10 cellular contexts compared by ENCODE assay signal in genomic region chr11:578276-579035, GRCh38. TPM values are rescaled to one million over a fixed set of nuclear protein-coding genes. Genes with fewer than 3 reads are reported as not detected.
A peak's percentile ranks its signal among the peaks of the same experiment; 100 is the strongest.
DNase-seq lines count a peak whose midpoint lies in the region; ATAC-seq and TF ChIP-seq lines count a peak whose summit lies in the region.
"Had no signal": no experiment of that assay in that cellular context is flagged by ENCODE, and none has a peak within 500 bp of the region (broad histone marks: within the 10 kb centered on the region; RNA-seq: fewer than 3 reads in every experiment).

No MANE protein-coding gene starts in this region.

- H3K36me3 Mint-ChIP-seq in WTC11: peaks cover 13% of the 10 kb centered on the region

- H3K4me2 ChIP-seq in SK-N-SH: peak overlapping the region; percentile 92
- peak overlapping the region; percentile 89 for H3K4me2 ChIP-seq in skeletal muscle satellite cell (ENCODE audit: low read length)

- H3K4me1 ChIP-seq in SK-N-SH (ENCODE audit: control insufficient read depth in 1 of 2, insufficient read depth in 2 of 2, low read depth in 1 of 2, low read length in 1 of 2) (peaks cover 4 to 29% of the 10 kb centered on the region in 2 experiments; a peak in 3 of 4 replicates), skeletal muscle satellite cell (ENCODE audit: control insufficient read depth, insufficient read depth, low read length) (peaks cover 34% of the 10 kb centered on the region)

- no peak overlapping the region for H2AFZ ChIP-seq in SK-N-SH (ENCODE audit: low read depth)

- TF ChIP-seq RAD21 in SK-N-SH (IDR thresholded peaks at IDR 0.05; ENCODE audit: low read length): no peak

- peak overlapping the region; percentile 57; the same call in 1 of the 2 replicates for H3K27ac Mint-ChIP-seq in WTC11

- peaks cover 65% of the 10 kb centered on the region for H4K20me1 ChIP-seq in SK-N-SH (ENCODE audit: insufficient read depth)

- H3K9me3 ChIP-seq in SK-N-SH: no peaks in the 10 kb centered on the region
- no peaks in the 10 kb centered on the region for H3K9me3 ChIP-seq in skeletal muscle satellite cell (replicated peaks; ENCODE audit: low read length)
- H3K9me3 ChIP-seq: ovary had no signal

- TF ChIP-seq EP300 in SK-N-SH (IDR thresholded peaks at IDR 0.05; ENCODE audit: borderline replicate concordance in 1 of 2, low read depth in 1 of 2, low read length in 1 of 2): no peak

- ATAC-seq in SK-N-SH treated with all-trans-retinoic acid at 6 μM for 48 hours (no peak), WTC11 (no peak), HG03342 (IDR thresholded peaks at IDR 0.05; ENCODE audit: unreplicated experiment) (no peak), HG02973 (IDR thresholded peaks at IDR 0.05; ENCODE audit: unreplicated experiment) (no peak)

- POLR2A ChIA-PET in SK-N-SH (lab: Yijun Ruan, JAX): no interaction called here
- POLR2A ChIA-PET in WTC11 (lab: Charles Lee): no interaction called here

- 72% methylated on average over 17 of the region's 21 CpGs for WGBS in SK-N-SH (ENCODE audit: low lambda C conversion rate)

- no peak for TF ChIP-seq CTCF in SK-N-SH (IDR thresholded peaks at IDR 0.05)
- TF ChIP-seq CTCF in WTC11 (IDR thresholded peaks at IDR 0.05): no peak
- no peak for TF ChIP-seq CTCF in fibroblast of mammary gland (conservative IDR thresholded peaks at IDR 0.05; ENCODE audit: control insufficient read depth, insufficient read depth, low read depth, low read length)

- H3K36me3 ChIP-seq in SK-N-SH (replicated peaks in 1 of 2; ENCODE audit: control insufficient read depth in 1 of 2, insufficient read depth in 2 of 2, low read length in 1 of 2) (peaks cover 0 to 4% of the 10 kb centered on the region in 2 experiments), skeletal muscle satellite cell (ENCODE audit: insufficient read depth, low read length) (peaks cover 2% of the 10 kb centered on the region)

- H3K27me3 ChIP-seq in SK-N-SH (ENCODE audit: insufficient read depth) (no peaks in the 10 kb centered on the region), skeletal muscle satellite cell (ENCODE audit: control insufficient read depth, insufficient read depth, low read length) (no peaks in the 10 kb centered on the region)
- H3K27me3 ChIP-seq: ovary had no signal

- DNase-seq in SK-N-SH (no peak), WTC11 (ENCODE audit: low spot score) (no peak), fibroblast of mammary gland (ENCODE audit: low read depth) (no peak), NCI-H510A (lab: John Stamatoyannopoulos, UW) (no peak)
- DNase-seq: 8988T, ovary had no signal

- no peaks in the 10 kb centered on the region for H3K9me2 ChIP-seq in SK-N-SH

- peak overlapping the region; percentile 93 to 98; a peak in 3 of 4 replicates for H3K4me3 ChIP-seq in SK-N-SH (ENCODE audit: low read depth in 2 of 2, low read length in 1 of 2)
- peak overlapping the region; percentile 92 for H3K4me3 ChIP-seq in fibroblast of mammary gland (ENCODE audit: control insufficient read depth, low read depth, low read length)
- H3K4me3 ChIP-seq in skeletal muscle satellite cell (ENCODE audit: low read length): peak overlapping the region; percentile 90

- no peak overlapping the region for H3K27ac ChIP-seq in SK-N-SH (ENCODE audit: low read depth in 2 of 2, low read length in 1 of 2)
- H3K27ac ChIP-seq: ovary had no signal

- peaks cover 31% of the 10 kb centered on the region for H3K4me1 Mint-ChIP-seq in WTC11

- CTCF ChIA-PET in SK-N-SH (lab: Yijun Ruan, JAX): interaction anchor here (0.9 to 2.2 kb wide), 2 partner anchors 23 to 63 kb away, joined by 3 to 9 read pairs; no protein-coding TSS in a partner anchor
- CTCF ChIA-PET in WTC11 (lab: Charles Lee): interaction anchor here (1.1 kb wide), 1 partner anchor 13 kb away, joined by 3 read pairs; no protein-coding TSS in a partner anchor

- H3K79me2 ChIP-seq in SK-N-SH (ENCODE audit: insufficient read depth): peaks cover 72% of the 10 kb centered on the region

- peak overlapping the region; percentile 89; the same call in 1 of the 2 replicates for H3K9ac ChIP-seq in SK-N-SH
- H3K9ac ChIP-seq in skeletal muscle satellite cell (ENCODE audit: low read depth, low read length): peak overlapping the region; percentile 98

- H3K9me3 Mint-ChIP-seq in WTC11: no peaks in the 10 kb centered on the region

- no peaks in the 10 kb centered on the region for H3F3A ChIP-seq in SK-N-SH (replicated peaks; ENCODE audit: insufficient read depth)

- peaks cover 18% of the 10 kb centered on the region for H3K27me3 Mint-ChIP-seq in WTC11 (ENCODE audit: low read depth)

- peak overlapping the region; percentile 90 for H3K4me3 Mint-ChIP-seq in WTC11

TF ChIP-seq in SK-N-SH, 30 proteins besides CTCF, POLR2A, EP300 and RAD21 (continues in another document):
- no peak for TF ChIP-seq MAX (IDR thresholded peaks at IDR 0.05; ENCODE audit: low read depth)
- no peak for TF ChIP-seq USF1 (IDR thresholded peaks at IDR 0.05; ENCODE audit: borderline replicate concordance, low read depth)
- TF ChIP-seq SIN3A (IDR thresholded peaks at IDR 0.05; ENCODE audit: borderline replicate concordance, low read depth, low read length): no peak

TF ChIP-seq in SK-N-SH treated with all-trans-retinoic acid at 6 μM for 48 hours, 23 proteins besides CTCF, POLR2A, EP300 and RAD21 (continues in another document):
- TF ChIP-seq TSHZ2 (CRISPR knock-in tag; IDR thresholded peaks at IDR 0.05): no peak

TF ChIP-seq in WTC11, 78 proteins besides CTCF, POLR2A, EP300 and RAD21 (continues in another document):
- TF ChIP-seq FOXK1 (CRISPR knock-in tag; IDR thresholded peaks at IDR 0.05) (no peak), ETV6 (CRISPR knock-in tag; IDR thresholded peaks at IDR 0.05) (no peak), NR1H2 (CRISPR knock-in tag; IDR thresholded peaks at IDR 0.05) (no peak), JAZF1 (CRISPR knock-in tag; IDR thresholded peaks at IDR 0.05) (no peak), ZNF671 (CRISPR knock-in tag; IDR thresholded peaks at IDR 0.05) (no peak), NFATC4 (CRISPR knock-in tag; IDR thresholded peaks at IDR 0.05) (no peak), CREB1 (CRISPR knock-in tag; IDR thresholded peaks at IDR 0.05) (no peak), ZBTB21 (CRISPR knock-in tag; IDR thresholded peaks at IDR 0.05; ENCODE audit: borderline replicate concordance) (no peak), SP1 (CRISPR knock-in tag; conservative IDR thresholded peaks at IDR 0.05) (no peak)
- TF ChIP-seq, protein P1, sequence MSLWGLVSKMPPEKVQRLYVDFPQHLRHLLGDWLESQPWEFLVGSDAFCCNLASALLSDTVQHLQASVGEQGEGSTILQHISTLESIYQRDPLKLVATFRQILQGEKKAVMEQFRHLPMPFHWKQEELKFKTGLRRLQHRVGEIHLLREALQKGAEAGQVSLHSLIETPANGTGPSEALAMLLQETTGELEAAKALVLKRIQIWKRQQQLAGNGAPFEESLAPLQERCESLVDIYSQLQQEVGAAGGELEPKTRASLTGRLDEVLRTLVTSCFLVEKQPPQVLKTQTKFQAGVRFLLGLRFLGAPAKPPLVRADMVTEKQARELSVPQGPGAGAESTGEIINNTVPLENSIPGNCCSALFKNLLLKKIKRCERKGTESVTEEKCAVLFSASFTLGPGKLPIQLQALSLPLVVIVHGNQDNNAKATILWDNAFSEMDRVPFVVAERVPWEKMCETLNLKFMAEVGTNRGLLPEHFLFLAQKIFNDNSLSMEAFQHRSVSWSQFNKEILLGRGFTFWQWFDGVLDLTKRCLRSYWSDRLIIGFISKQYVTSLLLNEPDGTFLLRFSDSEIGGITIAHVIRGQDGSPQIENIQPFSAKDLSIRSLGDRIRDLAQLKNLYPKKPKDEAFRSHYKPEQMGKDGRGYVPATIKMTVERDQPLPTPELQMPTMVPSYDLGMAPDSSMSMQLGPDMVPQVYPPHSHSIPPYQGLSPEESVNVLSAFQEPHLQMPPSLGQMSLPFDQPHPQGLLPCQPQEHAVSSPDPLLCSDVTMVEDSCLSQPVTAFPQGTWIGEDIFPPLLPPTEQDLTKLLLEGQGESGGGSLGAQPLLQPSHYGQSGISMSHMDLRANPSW (CRISPR knock-in tag; conservative IDR thresholded peaks at IDR 0.05; ENCODE audit: low read depth): no peak
- TF ChIP-seq, protein P2, sequence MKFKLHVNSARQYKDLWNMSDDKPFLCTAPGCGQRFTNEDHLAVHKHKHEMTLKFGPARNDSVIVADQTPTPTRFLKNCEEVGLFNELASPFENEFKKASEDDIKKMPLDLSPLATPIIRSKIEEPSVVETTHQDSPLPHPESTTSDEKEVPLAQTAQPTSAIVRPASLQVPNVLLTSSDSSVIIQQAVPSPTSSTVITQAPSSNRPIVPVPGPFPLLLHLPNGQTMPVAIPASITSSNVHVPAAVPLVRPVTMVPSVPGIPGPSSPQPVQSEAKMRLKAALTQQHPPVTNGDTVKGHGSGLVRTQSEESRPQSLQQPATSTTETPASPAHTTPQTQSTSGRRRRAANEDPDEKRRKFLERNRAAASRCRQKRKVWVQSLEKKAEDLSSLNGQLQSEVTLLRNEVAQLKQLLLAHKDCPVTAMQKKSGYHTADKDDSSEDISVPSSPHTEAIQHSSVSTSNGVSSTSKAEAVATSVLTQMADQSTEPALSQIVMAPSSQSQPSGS (CRISPR knock-in tag; IDR thresholded peaks at IDR 0.05; ENCODE audit: borderline replicate concordance, low read depth): no peak

RNA-seq across cellular contexts. Expression of gene PHRF1, which starts 2.2 kb away (rescaled TPM):
- 18.8 and 22.7 TPM in 2 replicates for polyA plus RNA-seq in SK-N-SH (2012; rRNA removed)
- polyA plus RNA-seq in SK-N-SH (2012; cell fraction: cytosol; rRNA removed): 9.2 and 13.1 TPM in 2 replicates
- polyA plus RNA-seq in SK-N-SH (2012; cell fraction: nucleus; rRNA removed): 42.5 and 52.9 TPM in 2 replicates
- total RNA-seq in WTC11 (2021): 39.4 to 46.9 TPM (median 40.1 TPM) in 3 replicates
- 31.4 and 32.1 TPM in 2 replicates for total RNA-seq in skeletal muscle satellite cell (2012; rRNA removed)

RNA-seq across cellular contexts. Expression of gene RASSF7, which starts 17.7 kb away (rescaled TPM):
- polyA plus RNA-seq in SK-N-SH (2012; rRNA removed): 19.8 and 24.0 TPM in 2 replicates
- 8.2 and 11.7 TPM in 2 replicates for polyA plus RNA-seq in SK-N-SH (2012; cell fraction: cytosol; rRNA removed)
- polyA plus RNA-seq in SK-N-SH (2012; cell fraction: nucleus; rRNA removed): 105 and 144 TPM in 2 replicates
- total RNA-seq in WTC11 (2021): 30.6 to 39.7 TPM (median 32.5 TPM) in 3 replicates
- total RNA-seq in skeletal muscle satellite cell (2012; rRNA removed): 2.0 and 3.9 TPM in 2 replicates

RNA-seq across cellular contexts. Expression of gene LMNTD2, which starts 17.9 kb away (rescaled TPM):
- polyA plus RNA-seq in SK-N-SH (2012; rRNA removed): 2.4 and 2.6 TPM in 2 replicates
- polyA plus RNA-seq in SK-N-SH (2012; cell fraction: cytosol; rRNA removed): 0.60 and 1.3 TPM in 2 replicates
- polyA plus RNA-seq in SK-N-SH (2012; cell fraction: nucleus; rRNA removed): 30.2 and 47.4 TPM in 2 replicates
- total RNA-seq in WTC11 (2021): 4.0 to 6.0 TPM (median 5.9 TPM) in 3 replicates
- total RNA-seq in skeletal muscle satellite cell (2012; rRNA removed): under 0.01 TPM in 1 of 2 replicates, not detected in the other

RNA-seq across cellular contexts. Expression of gene IRF7, which starts 37.3 kb away (rescaled TPM):
- polyA plus RNA-seq in SK-N-SH (2012; rRNA removed): 5.9 and 6.3 TPM in 2 replicates
- polyA plus RNA-seq in SK-N-SH (2012; cell fraction: cytosol; rRNA removed): 2.0 and 3.9 TPM in 2 replicates
- polyA plus RNA-seq in SK-N-SH (2012; cell fraction: nucleus; rRNA removed): 26.4 and 38.4 TPM in 2 replicates
- 11.1 to 12.0 TPM (median 11.5 TPM) in 3 replicates for total RNA-seq in WTC11 (2021)
- 5.6 and 5.7 TPM in 2 replicates for total RNA-seq in skeletal muscle satellite cell (2012; rRNA removed)

RNA-seq across cellular contexts. Expression of gene LRRC56, which starts 41.1 kb away (rescaled TPM):
- polyA plus RNA-seq in SK-N-SH (2012; rRNA removed): 1.2 and 1.4 TPM in 2 replicates
- polyA plus RNA-seq in SK-N-SH (2012; cell fraction: cytosol; rRNA removed): 0.30 and 0.52 TPM in 2 replicates
- 5.4 and 6.2 TPM in 2 replicates for polyA plus RNA-seq in SK-N-SH (2012; cell fraction: nucleus; rRNA removed)
- 2.3 to 3.4 TPM (median 2.5 TPM) in 3 replicates for total RNA-seq in WTC11 (2021)
- under 0.01 TPM in 2 replicates for total RNA-seq in skeletal muscle satellite cell (2012; rRNA removed)
